Comparison of ENCODE assay signal across 1 cellular context in genomic region chr4:172650758-172651495, GRCh38.
TF ChIP-seq lines count a peak whose summit lies in the region.

No MANE protein-coding gene starts in this region.

TF ChIP-seq in HCT116, 20 proteins besides CTCF, POLR2A, EP300 and RAD21 (continued from another document):
- TF ChIP-seq, protein P1, sequence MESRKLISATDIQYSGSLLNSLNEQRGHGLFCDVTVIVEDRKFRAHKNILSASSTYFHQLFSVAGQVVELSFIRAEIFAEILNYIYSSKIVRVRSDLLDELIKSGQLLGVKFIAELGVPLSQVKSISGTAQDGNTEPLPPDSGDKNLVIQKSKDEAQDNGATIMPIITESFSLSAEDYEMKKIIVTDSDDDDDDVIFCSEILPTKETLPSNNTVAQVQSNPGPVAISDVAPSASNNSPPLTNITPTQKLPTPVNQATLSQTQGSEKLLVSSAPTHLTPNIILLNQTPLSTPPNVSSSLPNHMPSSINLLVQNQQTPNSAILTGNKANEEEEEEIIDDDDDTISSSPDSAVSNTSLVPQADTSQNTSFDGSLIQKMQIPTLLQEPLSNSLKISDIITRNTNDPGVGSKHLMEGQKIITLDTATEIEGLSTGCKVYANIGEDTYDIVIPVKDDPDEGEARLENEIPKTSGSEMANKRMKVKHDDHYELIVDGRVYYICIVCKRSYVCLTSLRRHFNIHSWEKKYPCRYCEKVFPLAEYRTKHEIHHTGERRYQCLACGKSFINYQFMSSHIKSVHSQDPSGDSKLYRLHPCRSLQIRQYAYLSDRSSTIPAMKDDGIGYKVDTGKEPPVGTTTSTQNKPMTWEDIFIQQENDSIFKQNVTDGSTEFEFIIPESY (IDR thresholded peaks at IDR 0.05; ENCODE audit: extremely low read depth, insufficient replicate concordance, low read length) = no peak
- TF ChIP-seq, protein P2, sequence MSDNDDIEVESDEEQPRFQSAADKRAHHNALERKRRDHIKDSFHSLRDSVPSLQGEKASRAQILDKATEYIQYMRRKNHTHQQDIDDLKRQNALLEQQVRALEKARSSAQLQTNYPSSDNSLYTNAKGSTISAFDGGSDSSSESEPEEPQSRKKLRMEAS (IDR thresholded peaks at IDR 0.05) = no peak
- TF ChIP-seq EZH2 (IDR thresholded peaks at IDR 0.05) (no peak), EGR1 (IDR thresholded peaks at IDR 0.05; ENCODE audit: low read depth) (no peak), ZFX (IDR thresholded peaks at IDR 0.05) (no peak), SIN3A (IDR thresholded peaks at IDR 0.05; ENCODE audit: low read depth) (no peak), ZNF274 (IDR thresholded peaks at IDR 0.05; ENCODE audit: low read depth, low read length) (no peak), TCF7L2 (IDR thresholded peaks at IDR 0.05; ENCODE audit: borderline replicate concordance, extremely low read depth, insufficient read depth, insufficient read length) (no peak), SP1 (IDR thresholded peaks at IDR 0.05; ENCODE audit: low read depth) (no peak), SRF (IDR thresholded peaks at IDR 0.05; ENCODE audit: low read depth) (no peak), FOSL1 (IDR thresholded peaks at IDR 0.05; ENCODE audit: low read depth) (no peak), POLR2AphosphoS5 (IDR thresholded peaks at IDR 0.05; ENCODE audit: low read depth, low read length) (no peak), EZH2phosphoT487 (IDR thresholded peaks at IDR 0.05; ENCODE audit: borderline replicate concordance) (no peak), YY1 (IDR thresholded peaks at IDR 0.05; ENCODE audit: extremely low read depth, insufficient replicate concordance, low read depth, low read length) (no peak)
